In genomic region chr2:173831312-173832229, GRCh38 we compare ENCODE assay signal across 12 cellular contexts.
DNase-seq lines count a peak whose midpoint lies in the region; ATAC-seq and TF ChIP-seq lines count a peak whose summit lies in the region.
"Had no signal": no experiment of that assay in that cellular context is flagged by ENCODE, and none has a peak within 500 bp of the region (broad histone marks: within the 10 kb centered on the region; RNA-seq: fewer than 3 reads in every experiment).

No MANE protein-coding gene starts in this region.

- H3K9me3 Mint-ChIP-seq in CD8-positive, alpha-beta memory T cell: no peaks in the 10 kb centered on the region
- H3K9me3 Mint-ChIP-seq in immature natural killer cell: no peaks in the 10 kb centered on the region

- no peak overlapping the region for H2AFZ ChIP-seq in DND-41 (ENCODE audit: low read depth, low read length)

- TF ChIP-seq POLR2A in sigmoid colon (IDR thresholded peaks at IDR 0.05): no peak

- no peak for TF ChIP-seq EP300 in sigmoid colon (IDR thresholded peaks at IDR 0.05)

- H3K4me1 Mint-ChIP-seq in CD8-positive, alpha-beta memory T cell: no peaks in the 10 kb centered on the region
- no peaks in the 10 kb centered on the region for H3K4me1 Mint-ChIP-seq in immature natural killer cell

- 85 to 90% methylated on average over 11 of the region's 11 CpGs for WGBS in sigmoid colon, 2 donors

- intact Hi-C loops in sigmoid colon (cut with DNase I): no loop called here

- no peaks in the 10 kb centered on the region for H3K36me3 ChIP-seq in DND-41 (ENCODE audit: insufficient read depth, low read length)
- no peaks in the 10 kb centered on the region for H3K36me3 ChIP-seq in sigmoid colon
- no peaks in the 10 kb centered on the region for H3K36me3 ChIP-seq in CD8-positive, alpha-beta memory T cell (ENCODE audit: insufficient read depth, low read length)

- TF ChIP-seq CTCF in DND-41 (IDR thresholded peaks at IDR 0.05; ENCODE audit: borderline replicate concordance, extremely low read depth, low read length, poor library complexity, severe bottlenecking) (no peak), sigmoid colon (IDR thresholded peaks at IDR 0.05) (no peak)

- peak; percentile 6 for DNase-seq in DND-41
- DNase-seq in brain pericyte (ENCODE audit: low read depth, low spot score): peak; percentile 90
- peak; percentile 36 for DNase-seq in kidney glomerular epithelial cell (lab: John Stamatoyannopoulos, UW)
- DNase-seq in sigmoid colon: peak; percentile 88
- DNase-seq in CD8-positive, alpha-beta memory T cell: no peak
- no peak for DNase-seq in HPDE6-E6E7 (ENCODE audit: extremely low spot score)
- DNase-seq in immature natural killer cell: no peak
- DNase-seq: activated CD8-positive, alpha-beta memory T cell treated with anti-CD3 and anti-CD28 coated beads, Interleukin-2, amount 50 U/mL, for 4 hours; Caco-2; midbrain had no signal

- no peaks in the 10 kb centered on the region for H3K4me1 ChIP-seq in DND-41 (ENCODE audit: insufficient read depth, low read length)
- peaks cover 0 to 8% (median 0%) of the 10 kb centered on the region in 4 donors for H3K4me1 ChIP-seq in sigmoid colon
- no peaks in the 10 kb centered on the region for H3K4me1 ChIP-seq in CD8-positive, alpha-beta memory T cell (ENCODE audit: insufficient read depth, low read length)
- H3K4me1 ChIP-seq: Caco-2 had no signal

- peaks cover 7 to 38% of the 10 kb centered on the region in 2 donors for H3K27me3 Mint-ChIP-seq in CD8-positive, alpha-beta memory T cell
- peaks cover 0 to 8% (median 2%) of the 10 kb centered on the region in 3 donors for H3K27me3 Mint-ChIP-seq in immature natural killer cell (ENCODE audit: low read depth in 3 of 3)

- H3K27ac ChIP-seq in DND-41 (ENCODE audit: low read length) (no peak overlapping the region), sigmoid colon (peak overlapping the region in 3 of 4 donors; percentile 24 to 34 (median 33))
- H3K27ac ChIP-seq in CD8-positive, alpha-beta memory T cell (ENCODE audit: low read depth, low read length): no peak overlapping the region

- no peaks in the 10 kb centered on the region for H4K20me1 ChIP-seq in DND-41 (ENCODE audit: insufficient read depth, low read length)

- no peak overlapping the region for H3K27ac Mint-ChIP-seq in CD8-positive, alpha-beta memory T cell
- no peak overlapping the region for H3K27ac Mint-ChIP-seq in immature natural killer cell

- ATAC-seq in DND-41 (ENCODE audit: insufficient read depth, low read depth): peak; percentile 56; the same call in 1 of the 3 replicates
- ATAC-seq in GM21360 (IDR thresholded peaks at IDR 0.05; ENCODE audit: unreplicated experiment): no peak

- CTCF ChIA-PET in CD8-positive, alpha-beta memory T cell (lab: Charles Lee): no interaction called here

- no peak overlapping the region for H3K4me2 ChIP-seq in DND-41 (ENCODE audit: insufficient read depth, low read length)

- H3K79me2 ChIP-seq in DND-41 (ENCODE audit: insufficient read depth, low read length): no peaks in the 10 kb centered on the region

- H3K27me3 ChIP-seq in DND-41 (ENCODE audit: insufficient read depth, low read length, poor library complexity): no peaks in the 10 kb centered on the region
- H3K27me3 ChIP-seq in sigmoid colon: no peaks in the 10 kb centered on the region
- H3K27me3 ChIP-seq in CD8-positive, alpha-beta memory T cell (ENCODE audit: insufficient read depth, low read length, poor library complexity, severe bottlenecking): no peaks in the 10 kb centered on the region

- no peaks in the 10 kb centered on the region for H3K36me3 Mint-ChIP-seq in CD8-positive, alpha-beta memory T cell
- H3K36me3 Mint-ChIP-seq in immature natural killer cell: no peaks in the 10 kb centered on the region

- POLR2A ChIA-PET in CD8-positive, alpha-beta memory T cell (lab: Charles Lee): no interaction called here

- no peak overlapping the region for H3K4me3 ChIP-seq in DND-41 (ENCODE audit: low read depth in 1 of 2, low read length in 2 of 2)
- H3K4me3 ChIP-seq in sigmoid colon: no peak overlapping the region
- no peak overlapping the region for H3K4me3 ChIP-seq in CD8-positive, alpha-beta memory T cell (ENCODE audit: low read length)
- H3K4me3 ChIP-seq: coronary artery had no signal

- H3K9me3 ChIP-seq in DND-41 (ENCODE audit: insufficient read depth, low read length, severe bottlenecking) (no peaks in the 10 kb centered on the region), sigmoid colon (no peaks in the 10 kb centered on the region)
- no peaks in the 10 kb centered on the region for H3K9me3 ChIP-seq in CD8-positive, alpha-beta memory T cell (ENCODE audit: low read length)
- H3K9me3 ChIP-seq: Caco-2 had no signal

- H3K9ac ChIP-seq in DND-41 (ENCODE audit: low read depth, low read length): no peak overlapping the region

- H3K4me3 Mint-ChIP-seq in CD8-positive, alpha-beta memory T cell: no peak overlapping the region
- H3K4me3 Mint-ChIP-seq in immature natural killer cell: no peak overlapping the region

Comparison
In these comparisons a context has a peak if more than half of its experiments do, and no peak if none do; other contexts are left out.
1. DNase-seq: peak in DND-41 (single experiment), brain pericyte (single experiment), kidney glomerular epithelial cell (single experiment) and sigmoid colon (single experiment); none in CD8-positive, alpha-beta memory T cell (0 of 5), HPDE6-E6E7 (single experiment) and immature natural killer cell (0 of 3).
2. H3K27ac ChIP-seq: peak in sigmoid colon (3 of 4); none in DND-41 (single experiment) and CD8-positive, alpha-beta memory T cell (single experiment).